ENCODE assay signal across 22 cellular contexts in the genomic region with DNA sequence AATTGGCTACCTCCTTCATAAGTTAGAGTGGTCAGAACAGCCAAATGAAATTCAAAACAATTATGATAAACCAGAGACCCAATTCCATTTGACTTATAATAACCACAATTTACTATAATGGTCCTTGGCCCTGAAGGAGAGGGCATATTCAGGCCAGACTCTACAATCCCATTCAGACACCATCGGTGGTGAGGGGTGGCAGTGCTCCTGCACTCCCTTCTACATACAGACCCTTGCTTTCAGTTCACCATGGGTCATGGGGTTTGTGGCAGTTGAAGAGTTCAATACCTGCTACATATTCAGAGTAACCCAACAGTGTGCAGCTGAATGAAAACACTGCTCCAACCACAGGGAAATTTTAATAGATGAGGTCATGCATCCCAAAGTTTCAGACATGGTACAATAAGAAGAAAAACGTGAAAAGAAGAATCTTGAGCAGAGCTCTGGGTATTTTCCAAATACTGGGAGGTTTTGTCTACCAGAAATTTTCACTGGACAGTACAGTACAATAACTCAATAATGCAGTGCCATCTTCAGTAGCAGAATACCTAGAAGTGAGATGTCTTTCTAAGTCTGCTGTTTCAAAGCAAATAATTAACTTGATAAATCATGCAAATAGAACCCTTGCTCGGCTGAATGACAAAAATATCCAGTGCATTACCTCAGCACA.
DNase-seq lines count a peak whose midpoint lies in the region; ATAC-seq, FAIRE-seq and TF ChIP-seq lines count a peak whose summit lies in the region.
"Had no signal": no experiment of that assay in that cellular context is flagged by ENCODE, and none has a peak within 500 bp of the region (broad histone marks: within the 10 kb centered on the region; RNA-seq: fewer than 3 reads in every experiment).

No MANE protein-coding gene starts in this region.

- peaks cover 42% of the 10 kb centered on the region for H3K4me1 Mint-ChIP-seq in Calu3 (ENCODE audit: low read depth, unreplicated experiment)
- H3K4me1 Mint-ChIP-seq: stimulated activated naive B cell treated with anti-CD40 and anti-IgM and Interleukin-4, amounts not matched to agents 10 μg/mL and 1 μg/mL and 100 μg/mL, for 72 hours had no signal

- DNase-seq in Calu3: no peak
- peak; percentile 23 for DNase-seq in LHCN-M2 (ENCODE audit: low read depth)
- peak; percentile 64 for DNase-seq in glomerular visceral epithelial cell (ENCODE audit: extremely low spot score)
- no peak for DNase-seq in psoas muscle
- no peak for DNase-seq in substantia nigra (lab: John Stamatoyannopoulos, UW)
- DNase-seq in GM12891 (ENCODE audit: insufficient read length, low spot score): no peak
- no peak for DNase-seq in LoVo (ENCODE audit: low spot score)
- DNase-seq: activated CD4-positive, alpha-beta T cell treated with anti-CD3 and anti-CD28 coated beads, Interleukin-2, amount 50 U/mL, for 1 hour; activated naive CD8-positive, alpha-beta T cell treated with anti-CD3 and anti-CD28 coated beads, Interleukin-2, amount 10 ng/mL, durations not matched to agents 7 days and 5 days; kidney; naive thymus-derived CD8-positive, alpha-beta T cell; NCI-H2171; SIG-M5; stimulated activated CD4-positive, alpha-beta T cell treated with anti-CD3 and anti-CD28 coated beads, Interleukin-2, amount 100 ng/mL, for 24 hours; stimulated activated naive B cell treated with anti-CD40 and anti-IgM and Interleukin-4, amounts not matched to agents 10 μg/mL and 1 μg/mL and 100 μg/mL, for 72 hours had no signal

- CTCF ChIA-PET in Calu3 (lab: Charles Lee): interaction anchor here (0.6 to 0.7 kb wide), 2 partner anchors 10 to 168 kb away, joined by 4 read pairs; no protein-coding TSS in a partner anchor

- no peaks in the 10 kb centered on the region for H3K9me3 ChIP-seq in psoas muscle
- H3K9me3 ChIP-seq: thoracic aorta had no signal

- peak in 1 of 4 donors; percentile 7 for ATAC-seq in psoas muscle
- ATAC-seq: naive thymus-derived CD8-positive, alpha-beta T cell; stimulated activated naive B cell treated with anti-CD40 and anti-IgM and Interleukin-4, amounts not matched to agents 10 μg/mL and 1 μg/mL and 100 μg/mL, for 72 hours had no signal

- peaks cover 23% of the 10 kb centered on the region for H3K4me1 ChIP-seq in psoas muscle
- H3K4me1 ChIP-seq: parathyroid adenoma had no signal

- TF ChIP-seq CTCF in Calu3 (IDR thresholded peaks at IDR 0.05; ENCODE audit: unreplicated experiment) (no peak), psoas muscle (IDR thresholded peaks at IDR 0.05) (no peak)

- H3K4me3 ChIP-seq in psoas muscle: peak overlapping the region; percentile 43
- H3K4me3 ChIP-seq: thoracic aorta had no signal

- H3K36me3 Mint-ChIP-seq in Calu3 (ENCODE audit: insufficient read depth, unreplicated experiment): peaks cover 17% of the 10 kb centered on the region
- H3K36me3 Mint-ChIP-seq: activated naive CD8-positive, alpha-beta T cell treated with anti-CD3 and anti-CD28 coated beads, Interleukin-2, amount 10 ng/mL, durations not matched to agents 7 days and 5 days; stimulated activated naive B cell treated with anti-CD40 and anti-IgM and Interleukin-4, amounts not matched to agents 10 μg/mL and 1 μg/mL and 100 μg/mL, for 72 hours had no signal

- no peak for FAIRE-seq in GM12891 (lab: Jason Lieb, UNC)
- FAIRE-seq: bronchial epithelial cell, GM18507, kidney had no signal

- no peak for TF ChIP-seq POLR2A in GM12891 (IDR thresholded peaks at IDR 0.05; ENCODE audit: low read depth, low read length)

- H3K9me3 Mint-ChIP-seq in Calu3 (ENCODE audit: low read depth, unreplicated experiment): no peaks in the 10 kb centered on the region
- H3K9me3 Mint-ChIP-seq: activated T-helper 2 cell treated with anti-CD3 and anti-CD28 coated beads, Interferon-gamma antibody, Interleukin-2, Interleukin-4, amounts not matched to agents 10 μg/mL and 5 μg/mL and 100 μg/mL, durations not matched to agents 14 hours and 24 hours and 36 hours; dendritic cell treated with granulocyte-macrophage colony-stimulating factor and Interleukin-4, amounts not matched to agents 40 ng/mL and 50 ng/mL, for 4 days; naive thymus-derived CD8-positive, alpha-beta T cell; stimulated activated naive B cell treated with anti-CD40 and anti-IgM and Interleukin-4, amounts not matched to agents 10 μg/mL and 1 μg/mL and 100 μg/mL, for 72 hours had no signal

- WGBS in psoas muscle, 3 donors: 40 to 59% (median 46%) methylated on average over 3 of the region's 3 CpGs

- peak overlapping the region; percentile 52 for H3K27ac Mint-ChIP-seq in Calu3 (ENCODE audit: unreplicated experiment)
- H3K27ac Mint-ChIP-seq: activated naive CD8-positive, alpha-beta T cell treated with anti-CD3 and anti-CD28 coated beads, Interleukin-2, amount 10 ng/mL, durations not matched to agents 7 days and 5 days; activated T-helper 2 cell treated with anti-CD3 and anti-CD28 coated beads, Interferon-gamma antibody, Interleukin-2, Interleukin-4, amounts not matched to agents 10 μg/mL and 5 μg/mL and 100 μg/mL, durations not matched to agents 14 hours and 24 hours and 36 hours; dendritic cell treated with granulocyte-macrophage colony-stimulating factor and Interleukin-4, amounts not matched to agents 40 ng/mL and 50 ng/mL, for 4 days; naive thymus-derived CD8-positive, alpha-beta T cell; stimulated activated naive B cell treated with anti-CD40 and anti-IgM and Interleukin-4, amounts not matched to agents 10 μg/mL and 1 μg/mL and 100 μg/mL, for 72 hours had no signal

- H3K27ac ChIP-seq in psoas muscle: peak overlapping the region; percentile 26
- no peak overlapping the region for H3K27ac ChIP-seq in substantia nigra (ENCODE audit: low read depth, low read length, poor library complexity, severe bottlenecking)
- H3K27ac ChIP-seq: parathyroid adenoma, thoracic aorta, VCaP had no signal

- no peak overlapping the region for H3K4me3 Mint-ChIP-seq in Calu3 (ENCODE audit: low read depth, unreplicated experiment)
- H3K4me3 Mint-ChIP-seq: activated naive CD8-positive, alpha-beta T cell treated with anti-CD3 and anti-CD28 coated beads, Interleukin-2, amount 10 ng/mL, durations not matched to agents 7 days and 5 days; dendritic cell treated with granulocyte-macrophage colony-stimulating factor and Interleukin-4, amounts not matched to agents 40 ng/mL and 50 ng/mL, for 4 days; naive thymus-derived CD8-positive, alpha-beta T cell; stimulated activated naive B cell treated with anti-CD40 and anti-IgM and Interleukin-4, amounts not matched to agents 10 μg/mL and 1 μg/mL and 100 μg/mL, for 72 hours had no signal

- intact Hi-C loops in Calu3 (cut with micrococcal nuclease; ENCODE audit: unreplicated experiment) (no loop called here), psoas muscle (cut with DNase I) (no loop called here)

- no peaks in the 10 kb centered on the region for H3K27me3 Mint-ChIP-seq in Calu3 (ENCODE audit: unreplicated experiment)
- H3K27me3 Mint-ChIP-seq: dendritic cell treated with granulocyte-macrophage colony-stimulating factor and Interleukin-4, amounts not matched to agents 40 ng/mL and 50 ng/mL, for 4 days had no signal

- H3K36me3 ChIP-seq in psoas muscle (ENCODE audit: insufficient read depth in 1 of 2, low read depth in 1 of 2): no peaks in the 10 kb centered on the region
- H3K36me3 ChIP-seq: thoracic aorta had no signal

- no TSS peak for BruUV-seq in Calu3 (replicated peaks; lab: Mats Ljungman, UMichigan)

- no peaks in the 10 kb centered on the region for H3K27me3 ChIP-seq in psoas muscle (ENCODE audit: insufficient read depth in 3 of 3, low read length in 2 of 3)

TF ChIP-seq in GM12891, 5 proteins besides CTCF, POLR2A, EP300 and RAD21:
- TF ChIP-seq PAX5 (IDR thresholded peaks at IDR 0.05; ENCODE audit: insufficient read depth, low read length, severe bottlenecking): no peak
- no peak for TF ChIP-seq POU2F2 (IDR thresholded peaks at IDR 0.05; ENCODE audit: low read depth, low read length)
- no peak for TF ChIP-seq SPI1 (IDR thresholded peaks at IDR 0.05; ENCODE audit: low read depth, low read length)
- TF ChIP-seq TAF1 (IDR thresholded peaks at IDR 0.05; ENCODE audit: low read depth, low read length): no peak
- no peak for TF ChIP-seq POLR2AphosphoS5 (IDR thresholded peaks at IDR 0.05; ENCODE audit: low read depth, low read length)
TF ChIP-seq in GM12891: peak in this region for 0.

Comparison
In these comparisons a context has a peak if more than half of its experiments do, and no peak if none do; other contexts are left out.
1. DNase-seq: peak in LHCN-M2 (single experiment) and glomerular visceral epithelial cell (single experiment); none in Calu3 (single experiment), psoas muscle (0 of 2), substantia nigra (0 of 49), GM12891 (single experiment) and LoVo (single experiment).